13 cellular contexts compared by ENCODE assay signal in the genomic region with DNA sequence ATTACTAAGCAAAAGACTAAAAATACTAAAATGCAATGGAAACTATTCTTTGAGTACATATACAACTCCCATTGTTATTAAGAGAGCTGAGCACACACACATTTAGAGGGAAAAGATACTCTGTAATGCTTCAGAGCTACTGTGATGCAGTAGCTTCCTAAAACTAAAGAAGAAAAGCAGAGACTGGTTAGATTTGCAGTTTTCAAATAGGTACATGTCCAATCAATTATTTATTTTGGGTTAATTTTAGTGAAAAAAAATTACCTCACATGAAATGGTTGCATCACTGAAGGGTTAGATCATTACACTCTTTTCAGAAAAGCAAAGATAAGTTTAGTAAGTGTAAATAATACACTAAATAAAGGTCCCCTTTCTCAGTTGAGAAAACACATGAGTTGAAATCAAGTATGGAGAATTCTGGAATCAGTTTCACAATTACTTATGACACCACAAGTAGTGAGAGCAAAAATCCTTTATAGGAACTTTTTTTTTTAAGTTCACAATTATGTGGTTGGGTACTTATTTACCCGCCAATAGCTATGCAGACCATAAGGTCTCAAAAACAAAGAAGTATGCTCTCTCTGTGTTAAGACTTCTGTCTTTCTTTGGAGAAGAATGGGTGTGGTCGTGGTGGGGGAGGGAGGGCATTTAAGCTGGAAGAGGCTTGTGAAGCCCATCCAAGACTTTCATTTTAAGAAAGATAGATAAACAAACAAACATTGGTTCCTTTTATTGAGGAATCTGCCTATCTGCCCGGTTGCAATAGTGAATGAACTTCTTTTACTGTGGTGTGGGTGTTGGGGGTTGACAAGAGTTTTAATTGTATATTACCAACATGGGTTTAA. TPM values are rescaled to one million over a fixed set of nuclear protein-coding genes. Genes with fewer than 3 reads are reported as not detected.
A peak's percentile ranks its signal among the peaks of the same experiment; 100 is the strongest.
DNase-seq lines count a peak whose midpoint lies in the region; ATAC-seq, FAIRE-seq and TF ChIP-seq lines count a peak whose summit lies in the region.
"Had no signal": no experiment of that assay in that cellular context is flagged by ENCODE, and none has a peak within 500 bp of the region (broad histone marks: within the 10 kb centered on the region; RNA-seq: fewer than 3 reads in every experiment).

No MANE protein-coding gene starts in this region.

- TF ChIP-seq CTCF in kidney (IDR thresholded peaks at IDR 0.05; ENCODE audit: borderline replicate concordance, extremely low read depth, insufficient read depth), result no peak

- H3K9me3 ChIP-seq in SJSA1 (replicated peaks) (no peaks in the 10 kb centered on the region), kidney (ENCODE audit: control insufficient read depth in 1 of 2, low read length in 2 of 2) (no peaks in the 10 kb centered on the region)
- H3K9me3 ChIP-seq: body of pancreas, stomach had no signal

- no peak overlapping the region for H3K9ac ChIP-seq in kidney (ENCODE audit: low read length in 2 of 2)

- no peak overlapping the region for H3K4me3 ChIP-seq in SJSA1
- no peak overlapping the region for H3K4me3 ChIP-seq in kidney (ENCODE audit: low read length in 2 of 2)
- H3K4me3 ChIP-seq: body of pancreas, stomach had no signal

- no peak overlapping the region for H3K4me3 Mint-ChIP-seq in activated T-cell treated with anti-CD3 and anti-CD28 coated beads, Interleukin-2, amount 50 U/mL, for 24 hours
- peak overlapping the region; percentile 38 to 50 for H3K4me3 Mint-ChIP-seq in stimulated activated naive CD8-positive, alpha-beta T cell treated with anti-CD3 and anti-CD28 coated beads, Interleukin-15, amount 100 ng/mL, for 72 hours

- ATAC-seq in stimulated activated naive CD8-positive, alpha-beta T cell treated with anti-CD3 and anti-CD28 coated beads, Interleukin-15, amount 100 ng/mL, for 72 hours, result no peak
- ATAC-seq: body of pancreas, Panc1 had no signal

- H3K27ac ChIP-seq in SJSA1, result peak overlapping the region; percentile 38
- H3K27ac ChIP-seq in kidney (ENCODE audit: low read depth in 2 of 2, low read length in 2 of 2), result no peak overlapping the region
- H3K27ac ChIP-seq: body of pancreas, stomach had no signal

- no peaks in the 10 kb centered on the region for H3K27me3 ChIP-seq in SJSA1 (replicated peaks)
- H3K27me3 ChIP-seq: body of pancreas, stomach had no signal

- H3K4me1 Mint-ChIP-seq in activated T-cell treated with anti-CD3 and anti-CD28 coated beads, Interleukin-2, amount 50 U/mL, for 24 hours (ENCODE audit: low read depth), result peaks cover 53% of the 10 kb centered on the region
- H3K4me1 Mint-ChIP-seq in stimulated activated naive CD8-positive, alpha-beta T cell treated with anti-CD3 and anti-CD28 coated beads, Interleukin-15, amount 100 ng/mL, for 72 hours, result peaks cover 58% of the 10 kb centered on the region

- intact Hi-C loops in kidney (cut with DNase I), result no loop called here

- H3K9me3 Mint-ChIP-seq in activated T-cell treated with anti-CD3 and anti-CD28 coated beads, Interleukin-2, amount 50 U/mL, for 24 hours, result no peaks in the 10 kb centered on the region
- H3K9me3 Mint-ChIP-seq in stimulated activated naive CD8-positive, alpha-beta T cell treated with anti-CD3 and anti-CD28 coated beads, Interleukin-15, amount 100 ng/mL, for 72 hours, result no peaks in the 10 kb centered on the region

- no peak for DNase-seq in activated T-cell treated with anti-CD3 and anti-CD28 coated beads, Interleukin-2, amount 50 U/mL, for 24 hours
- DNase-seq in activated T-cell treated with anti-CD3 and anti-CD28 coated beads for 4 hours (no peak), SJSA1 (ENCODE audit: low read depth in 1 of 2, low spot score in 2 of 2) (peak; percentile 58), fibroblast of gingiva (ENCODE audit: low read depth) (peak; percentile 52), frontal cortex (ENCODE audit: low spot score in 2 of 2) (no peak), kidney (no peak), HUDEP-2 (lab: John Stamatoyannopoulos, UW; ENCODE audit: unreplicated experiment in 76 of 76) (no peak)
- DNase-seq in stimulated activated naive CD8-positive, alpha-beta T cell treated with anti-CD3 and anti-CD28 coated beads, Interleukin-15, amount 100 ng/mL, for 72 hours, result no peak
- DNase-seq: body of pancreas, mesenchymal stem cell, occipital lobe, stomach had no signal

- H3K27ac Mint-ChIP-seq in activated T-cell treated with anti-CD3 and anti-CD28 coated beads, Interleukin-2, amount 50 U/mL, for 24 hours, result peak overlapping the region; percentile 49
- H3K27ac Mint-ChIP-seq in stimulated activated naive CD8-positive, alpha-beta T cell treated with anti-CD3 and anti-CD28 coated beads, Interleukin-15, amount 100 ng/mL, for 72 hours, result peak overlapping the region in 1 of 2 donors; percentile 57

- H3K36me3 ChIP-seq in SJSA1, result no peaks in the 10 kb centered on the region
- H3K36me3 ChIP-seq in kidney (ENCODE audit: control insufficient read depth in 1 of 2, insufficient read depth in 2 of 2, low read length in 2 of 2), result no peaks in the 10 kb centered on the region
- H3K36me3 ChIP-seq: stomach had no signal

- H3K36me3 Mint-ChIP-seq in activated T-cell treated with anti-CD3 and anti-CD28 coated beads, Interleukin-2, amount 50 U/mL, for 24 hours (ENCODE audit: low read depth), result no peaks in the 10 kb centered on the region

- no peaks in the 10 kb centered on the region for H3K27me3 Mint-ChIP-seq in activated T-cell treated with anti-CD3 and anti-CD28 coated beads, Interleukin-2, amount 50 U/mL, for 24 hours
- no peaks in the 10 kb centered on the region for H3K27me3 Mint-ChIP-seq in stimulated activated naive CD8-positive, alpha-beta T cell treated with anti-CD3 and anti-CD28 coated beads, Interleukin-15, amount 100 ng/mL, for 72 hours

- FAIRE-seq in frontal cortex (lab: Jason Lieb, UNC) (no peak), kidney (lab: Jason Lieb, UNC) (no peak)

- peaks cover 15% of the 10 kb centered on the region for H3K4me1 ChIP-seq in SJSA1 (replicated peaks)
- no peaks in the 10 kb centered on the region for H3K4me1 ChIP-seq in kidney (ENCODE audit: control insufficient read depth in 1 of 2, insufficient read depth in 1 of 2, low read depth in 1 of 2, low read length in 2 of 2)
- H3K4me1 ChIP-seq: body of pancreas had no signal

RNA-seq across cellular contexts. Expression of a gene that starts 25.3 kb away (rescaled TPM):
- 19.5 and 21.4 TPM in 2 replicates for total RNA-seq in SJSA1 (2014; rRNA removed; shearing (Covaris generic))
- total RNA-seq in frontal cortex (3.7 TPM), kidney (21.1 TPM)
- polyA plus RNA-seq in kidney (ENCODE audit: insufficient read depth, low read depth, low replicate concordance), result 6.2 TPM

Comparison
In these comparisons a context has a peak if more than half of its experiments do, and no peak if none do; other contexts are left out.
1. DNase-seq: peak in SJSA1 (2 of 2) and fibroblast of gingiva (single experiment); none in activated T-cell treated with anti-CD3 and anti-CD28 coated beads, Interleukin-2, amount 50 U/mL, for 24 hours (single experiment), activated T-cell treated with anti-CD3 and anti-CD28 coated beads for 4 hours (single experiment), stimulated activated naive CD8-positive, alpha-beta T cell treated with anti-CD3 and anti-CD28 coated beads, Interleukin-15, amount 100 ng/mL, for 72 hours (0 of 2), frontal cortex (0 of 2), kidney (single experiment) and HUDEP-2 (0 of 76).